ENCODE assay signal across 3 cellular contexts in the genomic region with DNA sequence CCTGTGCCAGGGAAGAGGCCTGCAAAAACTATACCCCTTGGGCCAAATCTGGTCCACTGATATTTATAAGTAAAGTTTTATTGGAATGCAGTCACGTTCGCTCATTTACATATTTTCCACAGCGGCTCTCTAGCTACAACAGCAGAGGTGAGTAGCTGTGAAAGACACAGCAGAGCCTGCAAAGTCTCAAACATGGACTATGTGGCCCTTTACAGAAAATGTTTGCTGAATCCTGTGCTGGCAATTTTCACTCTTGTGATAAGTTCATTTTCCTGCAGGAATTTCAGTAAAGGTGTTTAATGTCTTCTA.
TF ChIP-seq lines count a peak whose summit lies in the region.

No MANE protein-coding gene starts in this region.

TF ChIP-seq in IMR-90, 13 proteins besides CTCF, POLR2A, EP300 and RAD21:
- no peak for TF ChIP-seq RFX5 (IDR thresholded peaks at IDR 0.05; ENCODE audit: low read depth, low read length)
- TF ChIP-seq, protein P1, sequence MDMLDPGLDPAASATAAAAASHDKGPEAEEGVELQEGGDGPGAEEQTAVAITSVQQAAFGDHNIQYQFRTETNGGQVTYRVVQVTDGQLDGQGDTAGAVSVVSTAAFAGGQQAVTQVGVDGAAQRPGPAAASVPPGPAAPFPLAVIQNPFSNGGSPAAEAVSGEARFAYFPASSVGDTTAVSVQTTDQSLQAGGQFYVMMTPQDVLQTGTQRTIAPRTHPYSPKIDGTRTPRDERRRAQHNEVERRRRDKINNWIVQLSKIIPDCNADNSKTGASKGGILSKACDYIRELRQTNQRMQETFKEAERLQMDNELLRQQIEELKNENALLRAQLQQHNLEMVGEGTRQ (IDR thresholded peaks at IDR 0.05; ENCODE audit: low read depth, low read length) = no peak

TF ChIP-seq in K562, 482 proteins besides CTCF, POLR2A, EP300 and RAD21:
- no peak for TF ChIP-seq SIX5 (IDR thresholded peaks at IDR 0.05; ENCODE audit: borderline replicate concordance in 1 of 2, insufficient read depth in 1 of 2, low read depth in 1 of 2, low read length in 2 of 2)
- no peak for TF ChIP-seq HOXB6 (CRISPR knock-in tag; IDR thresholded peaks at IDR 0.05; ENCODE audit: borderline replicate concordance)
- TF ChIP-seq TCF7 (IDR thresholded peaks at IDR 0.05; ENCODE audit: borderline replicate concordance) = no peak
- no peak for TF ChIP-seq MAZ (CRISPR knock-in tag; conservative IDR thresholded peaks at IDR 0.05 in 1 of 2, IDR thresholded peaks at IDR 0.05 in 1 of 2)
- no peak for TF ChIP-seq DDX20 (tag; IDR thresholded peaks at IDR 0.05; ENCODE audit: low read depth)
- no peak for TF ChIP-seq ZNF583 (CRISPR knock-in tag; IDR thresholded peaks at IDR 0.05)
- TF ChIP-seq FOXK1 (CRISPR knock-in tag; IDR thresholded peaks at IDR 0.05; ENCODE audit: borderline replicate concordance) = no peak
- no peak for TF ChIP-seq CHD2 (IDR thresholded peaks at IDR 0.05; ENCODE audit: low read depth, low read length)
- no peak for TF ChIP-seq KLF6 (CRISPR knock-in tag; IDR thresholded peaks at IDR 0.05; ENCODE audit: borderline replicate concordance)
- TF ChIP-seq ELF2 (CRISPR knock-in tag; IDR thresholded peaks at IDR 0.05) = no peak
- TF ChIP-seq, protein P2, sequence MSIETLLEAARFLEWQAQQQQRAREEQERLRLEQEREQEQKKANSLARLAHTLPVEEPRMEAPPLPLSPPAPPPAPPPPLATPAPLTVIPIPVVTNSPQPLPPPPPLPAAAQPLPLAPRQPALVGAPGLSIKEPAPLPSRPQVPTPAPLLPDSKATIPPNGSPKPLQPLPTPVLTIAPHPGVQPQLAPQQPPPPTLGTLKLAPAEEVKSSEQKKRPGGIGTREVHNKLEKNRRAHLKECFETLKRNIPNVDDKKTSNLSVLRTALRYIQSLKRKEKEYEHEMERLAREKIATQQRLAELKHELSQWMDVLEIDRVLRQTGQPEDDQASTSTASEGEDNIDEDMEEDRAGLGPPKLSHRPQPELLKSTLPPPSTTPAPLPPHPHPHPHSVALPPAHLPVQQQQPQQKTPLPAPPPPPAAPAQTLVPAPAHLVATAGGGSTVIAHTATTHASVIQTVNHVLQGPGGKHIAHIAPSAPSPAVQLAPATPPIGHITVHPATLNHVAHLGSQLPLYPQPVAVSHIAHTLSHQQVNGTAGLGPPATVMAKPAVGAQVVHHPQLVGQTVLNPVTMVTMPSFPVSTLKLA (conservative IDR thresholded peaks at IDR 0.05) = no peak
- TF ChIP-seq HMGN3 (IDR thresholded peaks at IDR 0.05; ENCODE audit: borderline replicate concordance, extremely low read depth, insufficient read length, low read depth, low read length) = no peak

TF ChIP-seq in WTC11, 78 proteins besides CTCF, POLR2A, EP300 and RAD21:
- TF ChIP-seq FOXP1 (CRISPR knock-in tag; IDR thresholded peaks at IDR 0.05; ENCODE audit: borderline replicate concordance) = no peak
- no peak for TF ChIP-seq ESRRA (CRISPR knock-in tag; IDR thresholded peaks at IDR 0.05; ENCODE audit: borderline replicate concordance)
- TF ChIP-seq, protein P3, sequence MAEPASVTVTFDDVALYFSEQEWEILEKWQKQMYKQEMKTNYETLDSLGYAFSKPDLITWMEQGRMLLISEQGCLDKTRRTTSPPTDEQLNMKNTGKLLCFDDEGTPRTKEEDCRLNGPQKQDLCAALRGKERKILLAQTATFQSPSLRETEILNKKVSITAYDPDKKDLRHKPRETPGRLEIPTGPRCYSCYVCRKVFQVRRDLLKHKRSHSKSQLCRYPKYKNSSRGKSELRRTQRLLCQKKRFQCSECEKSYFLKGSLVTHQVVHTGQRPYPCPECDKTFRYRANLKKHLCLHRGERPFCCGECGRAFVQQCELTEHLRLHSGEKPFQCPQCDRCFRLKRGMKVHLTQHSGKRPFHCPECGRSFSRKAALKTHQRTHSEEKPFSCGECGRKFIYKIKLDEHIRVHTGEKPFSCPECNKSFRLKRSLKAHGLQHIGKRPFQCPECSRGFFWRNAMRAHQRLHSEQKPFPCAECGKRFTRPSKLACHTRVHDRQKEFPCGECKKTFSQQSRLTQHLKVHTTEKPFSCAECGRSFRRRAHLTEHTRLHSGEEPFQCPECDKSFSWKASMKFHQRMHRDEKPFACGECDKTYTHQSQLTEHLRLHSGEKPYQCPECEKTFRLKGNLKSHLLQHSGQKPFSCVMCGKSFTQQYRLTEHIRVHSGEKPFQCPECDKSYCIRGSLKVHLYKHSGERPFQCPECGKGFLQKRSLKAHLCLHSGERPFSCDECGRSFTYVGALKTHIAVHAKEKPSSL (CRISPR knock-in tag; conservative IDR thresholded peaks at IDR 0.05) = no peak
- TF ChIP-seq, protein P4, sequence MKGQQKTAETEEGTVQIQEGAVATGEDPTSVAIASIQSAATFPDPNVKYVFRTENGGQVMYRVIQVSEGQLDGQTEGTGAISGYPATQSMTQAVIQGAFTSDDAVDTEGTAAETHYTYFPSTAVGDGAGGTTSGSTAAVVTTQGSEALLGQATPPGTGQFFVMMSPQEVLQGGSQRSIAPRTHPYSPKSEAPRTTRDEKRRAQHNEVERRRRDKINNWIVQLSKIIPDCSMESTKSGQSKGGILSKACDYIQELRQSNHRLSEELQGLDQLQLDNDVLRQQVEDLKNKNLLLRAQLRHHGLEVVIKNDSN (CRISPR knock-in tag; IDR thresholded peaks at IDR 0.05) = no peak
- TF ChIP-seq OVOL2 (CRISPR knock-in tag; IDR thresholded peaks at IDR 0.05; ENCODE audit: borderline replicate concordance) = no peak
- TF ChIP-seq, protein P5, sequence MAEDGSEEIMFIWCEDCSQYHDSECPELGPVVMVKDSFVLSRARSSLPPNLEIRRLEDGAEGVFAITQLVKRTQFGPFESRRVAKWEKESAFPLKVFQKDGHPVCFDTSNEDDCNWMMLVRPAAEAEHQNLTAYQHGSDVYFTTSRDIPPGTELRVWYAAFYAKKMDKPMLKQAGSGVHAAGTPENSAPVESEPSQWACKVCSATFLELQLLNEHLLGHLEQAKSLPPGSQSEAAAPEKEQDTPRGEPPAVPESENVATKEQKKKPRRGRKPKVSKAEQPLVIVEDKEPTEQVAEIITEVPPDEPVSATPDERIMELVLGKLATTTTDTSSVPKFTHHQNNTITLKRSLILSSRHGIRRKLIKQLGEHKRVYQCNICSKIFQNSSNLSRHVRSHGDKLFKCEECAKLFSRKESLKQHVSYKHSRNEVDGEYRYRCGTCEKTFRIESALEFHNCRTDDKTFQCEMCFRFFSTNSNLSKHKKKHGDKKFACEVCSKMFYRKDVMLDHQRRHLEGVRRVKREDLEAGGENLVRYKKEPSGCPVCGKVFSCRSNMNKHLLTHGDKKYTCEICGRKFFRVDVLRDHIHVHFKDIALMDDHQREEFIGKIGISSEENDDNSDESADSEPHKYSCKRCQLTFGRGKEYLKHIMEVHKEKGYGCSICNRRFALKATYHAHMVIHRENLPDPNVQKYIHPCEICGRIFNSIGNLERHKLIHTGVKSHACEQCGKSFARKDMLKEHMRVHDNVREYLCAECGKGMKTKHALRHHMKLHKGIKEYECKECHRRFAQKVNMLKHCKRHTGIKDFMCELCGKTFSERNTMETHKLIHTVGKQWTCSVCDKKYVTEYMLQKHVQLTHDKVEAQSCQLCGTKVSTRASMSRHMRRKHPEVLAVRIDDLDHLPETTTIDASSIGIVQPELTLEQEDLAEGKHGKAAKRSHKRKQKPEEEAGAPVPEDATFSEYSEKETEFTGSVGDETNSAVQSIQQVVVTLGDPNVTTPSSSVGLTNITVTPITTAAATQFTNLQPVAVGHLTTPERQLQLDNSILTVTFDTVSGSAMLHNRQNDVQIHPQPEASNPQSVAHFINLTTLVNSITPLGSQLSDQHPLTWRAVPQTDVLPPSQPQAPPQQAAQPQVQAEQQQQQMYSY (CRISPR knock-in tag; IDR thresholded peaks at IDR 0.05) = no peak
- TF ChIP-seq ATF1 (CRISPR knock-in tag; IDR thresholded peaks at IDR 0.05) = no peak
- no peak for TF ChIP-seq TP53 (CRISPR knock-in tag; IDR thresholded peaks at IDR 0.05)
- TF ChIP-seq ZNF671 (CRISPR knock-in tag; IDR thresholded peaks at IDR 0.05) = no peak
